In the genomic region with DNA sequence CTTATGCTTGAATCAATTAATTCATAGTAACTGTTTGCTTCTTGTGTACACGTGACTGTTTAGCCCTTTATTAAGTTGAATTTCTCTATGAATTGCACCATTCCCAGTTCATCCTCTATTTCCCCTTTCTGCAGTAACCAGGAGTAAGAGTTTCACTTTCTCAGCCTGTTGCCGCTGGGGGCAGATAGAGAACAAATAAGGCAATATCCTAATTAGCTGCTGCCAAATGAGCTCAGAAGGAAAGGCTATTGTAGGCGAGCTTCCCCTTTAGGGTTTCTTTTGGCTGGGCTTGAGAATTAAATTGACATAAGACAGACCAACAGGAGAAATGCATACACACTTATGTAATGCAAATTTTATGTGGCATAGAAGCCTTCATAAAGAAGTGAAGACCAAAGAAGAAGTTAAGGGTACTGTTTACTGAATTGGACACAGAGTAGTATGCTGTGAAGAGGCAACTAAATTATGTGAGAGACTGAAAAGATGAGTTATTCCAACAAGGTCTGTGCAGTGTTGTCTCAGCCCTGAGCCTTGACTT, we compare ENCODE assay signal across 26 cellular contexts.
DNase-seq lines count a peak whose midpoint lies in the region; ATAC-seq and TF ChIP-seq lines count a peak whose summit lies in the region.
"Had no signal": no experiment of that assay in that cellular context is flagged by ENCODE, and none has a peak within 500 bp of the region (broad histone marks: within the 10 kb centered on the region; RNA-seq: fewer than 3 reads in every experiment).

No MANE protein-coding gene starts in this region.

- H3K36me3 ChIP-seq in Loucy (ENCODE audit: insufficient read depth, low read length) (no peaks in the 10 kb centered on the region), SK-N-SH (replicated peaks in 1 of 2; ENCODE audit: control insufficient read depth in 1 of 2, insufficient read depth in 2 of 2, low read length in 1 of 2) (no peaks in the 10 kb centered on the region)
- H3K36me3 ChIP-seq: gastroesophageal sphincter, prostate gland, transverse colon had no signal

- no peak overlapping the region; the same call in 1 of the 2 replicates for H2AFZ ChIP-seq in Loucy (ENCODE audit: low read length)
- H2AFZ ChIP-seq in SK-N-SH (ENCODE audit: low read depth): no peak overlapping the region

- DNase-seq in ELR (ENCODE audit: low read depth) (peak; percentile 18), SKM-1 (lab: John Stamatoyannopoulos, UW; ENCODE audit: unreplicated experiment) (peak; percentile 48), left kidney (ENCODE audit: low read depth, low spot score) (peak; percentile 1), SK-N-SH (no peak)
- no peak for DNase-seq in activated naive CD4-positive, alpha-beta T cell treated with Interleukin-2 at 50 U/mL for 16 hours
- DNase-seq: activated CD4-positive, alpha-beta T cell treated with anti-CD3 and anti-CD28 coated beads for 4 hours; CD4-positive, alpha-beta T cell; cerebellar nuclear complex; DMS79; effector CD4-positive, alpha-beta T cell; GOT3; midbrain; NCI-H1105 treated with DMSO at 0.1 percent for 48 hours; NCI-H524 treated with DMSO at 0.1 percent for 48 hours; nephron progenitor cell; small intestine; stimulated activated CD4-positive, alpha-beta T cell treated with anti-CD3 and anti-CD28 coated beads, Interleukin-2, amount 100 ng/mL, for 48 hours; T-helper 9 cell; transverse colon had no signal

- TF ChIP-seq RAD21 in SK-N-SH (IDR thresholded peaks at IDR 0.05; ENCODE audit: low read length): no peak

- POLR2A ChIA-PET in SK-N-SH (lab: Yijun Ruan, JAX): no interaction called here

- H3K4me2 ChIP-seq in Loucy (ENCODE audit: low read depth, low read length, poor library complexity, severe bottlenecking): peak overlapping the region; percentile 37
- no peak overlapping the region for H3K4me2 ChIP-seq in SK-N-SH

- H3K27me3 ChIP-seq in Loucy (ENCODE audit: insufficient read depth, low read length, poor library complexity, severe bottlenecking) (no peaks in the 10 kb centered on the region), SK-N-SH (ENCODE audit: insufficient read depth) (no peaks in the 10 kb centered on the region)
- H3K27me3 ChIP-seq: transverse colon had no signal

- CTCF ChIA-PET in SK-N-SH (lab: Yijun Ruan, JAX): interaction anchor here (0.7 kb wide), 1 partner anchor 61 kb away, joined by 3 read pairs; no protein-coding TSS in a partner anchor

- no peak overlapping the region for H3K9ac ChIP-seq in Loucy (ENCODE audit: low read depth, low read length, poor library complexity, severe bottlenecking)
- no peak overlapping the region for H3K9ac ChIP-seq in SK-N-SH

- H3K9me2 ChIP-seq in Loucy (replicated peaks; ENCODE audit: low read depth, low read length) (no peaks in the 10 kb centered on the region), SK-N-SH (no peaks in the 10 kb centered on the region)

- H3F3A ChIP-seq in Loucy (ENCODE audit: low read depth): no peaks in the 10 kb centered on the region
- H3F3A ChIP-seq in SK-N-SH (replicated peaks; ENCODE audit: insufficient read depth): no peaks in the 10 kb centered on the region

- H3K79me2 ChIP-seq in Loucy (ENCODE audit: insufficient read depth, low read length) (no peaks in the 10 kb centered on the region), SK-N-SH (ENCODE audit: insufficient read depth) (no peaks in the 10 kb centered on the region)

- 0 out of 2 replicates have a peak, but pooled peaks have one; percentile 10 for TF ChIP-seq CTCF in Loucy (conservative IDR thresholded peaks at IDR 0.05; ENCODE audit: low read length)
- no peak for TF ChIP-seq CTCF in SK-N-SH (IDR thresholded peaks at IDR 0.05)

- ATAC-seq in HG03196 (IDR thresholded peaks at IDR 0.05; ENCODE audit: unreplicated experiment): no peak
- ATAC-seq: esophagus mucosa, gastroesophageal sphincter, K562 had no signal

- H4K20me1 ChIP-seq in Loucy (ENCODE audit: insufficient read depth, low read length, poor library complexity, severe bottlenecking) (no peaks in the 10 kb centered on the region), SK-N-SH (ENCODE audit: insufficient read depth) (no peaks in the 10 kb centered on the region)

- H3K4me3 ChIP-seq in Loucy (ENCODE audit: low read length, poor library complexity, severe bottlenecking): peak overlapping the region; percentile 20
- H3K4me3 ChIP-seq in SK-N-SH (ENCODE audit: low read depth in 2 of 2, low read length in 1 of 2): no peak overlapping the region
- H3K4me3 ChIP-seq: gastroesophageal sphincter, K562, prostate gland, SK-N-MC, transverse colon had no signal

- no peaks in the 10 kb centered on the region for H3K9me3 ChIP-seq in Loucy (ENCODE audit: insufficient read depth, low read depth, low read length)
- H3K9me3 ChIP-seq in SK-N-SH: no peaks in the 10 kb centered on the region; the same call in 1 of the 2 replicates
- H3K9me3 ChIP-seq: gastroesophageal sphincter, prostate gland, transverse colon had no signal

- WGBS in SK-N-SH (ENCODE audit: low lambda C conversion rate): 40% methylated on average over 3 of the region's 3 CpGs

- H3K27ac ChIP-seq in SK-N-SH (ENCODE audit: low read depth in 2 of 2, low read length in 1 of 2): no peak overlapping the region
- H3K27ac ChIP-seq: gastroesophageal sphincter, prostate gland, SK-N-MC, transverse colon had no signal

- H3K4me1 ChIP-seq in Loucy (ENCODE audit: insufficient read depth, low read length, poor library complexity, severe bottlenecking): no peaks in the 10 kb centered on the region
- no peaks in the 10 kb centered on the region for H3K4me1 ChIP-seq in SK-N-SH (ENCODE audit: control insufficient read depth in 1 of 2, insufficient read depth in 2 of 2, low read depth in 1 of 2, low read length in 1 of 2)
- H3K4me1 ChIP-seq: gastroesophageal sphincter, prostate gland, transverse colon had no signal

- no peak for TF ChIP-seq EP300 in SK-N-SH (IDR thresholded peaks at IDR 0.05; ENCODE audit: borderline replicate concordance in 1 of 2, low read depth in 1 of 2, low read length in 1 of 2)

TF ChIP-seq in SK-N-SH, 30 proteins besides CTCF, POLR2A, EP300 and RAD21:
- TF ChIP-seq FOXM1 (IDR thresholded peaks at IDR 0.05; ENCODE audit: low read depth) (no peak), NRF1 (IDR thresholded peaks at IDR 0.05; ENCODE audit: low read depth, low read length) (no peak), SMC3 (IDR thresholded peaks at IDR 0.05; ENCODE audit: low read depth, low read length) (no peak), MXI1 (IDR thresholded peaks at IDR 0.05; ENCODE audit: low read depth, low read length) (no peak), YY1 (IDR thresholded peaks at IDR 0.05; ENCODE audit: low read depth) (no peak), CHD2 (IDR thresholded peaks at IDR 0.05; ENCODE audit: low read length, partially characterized antibody) (no peak)
- TF ChIP-seq, protein P1, sequence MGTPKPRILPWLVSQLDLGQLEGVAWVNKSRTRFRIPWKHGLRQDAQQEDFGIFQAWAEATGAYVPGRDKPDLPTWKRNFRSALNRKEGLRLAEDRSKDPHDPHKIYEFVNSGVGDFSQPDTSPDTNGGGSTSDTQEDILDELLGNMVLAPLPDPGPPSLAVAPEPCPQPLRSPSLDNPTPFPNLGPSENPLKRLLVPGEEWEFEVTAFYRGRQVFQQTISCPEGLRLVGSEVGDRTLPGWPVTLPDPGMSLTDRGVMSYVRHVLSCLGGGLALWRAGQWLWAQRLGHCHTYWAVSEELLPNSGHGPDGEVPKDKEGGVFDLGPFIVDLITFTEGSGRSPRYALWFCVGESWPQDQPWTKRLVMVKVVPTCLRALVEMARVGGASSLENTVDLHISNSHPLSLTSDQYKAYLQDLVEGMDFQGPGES (IDR thresholded peaks at IDR 0.05; ENCODE audit: low read depth, low read length): no peak

Comparison
In these comparisons a context has a peak if more than half of its experiments do, and no peak if none do; other contexts are left out.
1. DNase-seq: peak in ELR (single experiment), SKM-1 (single experiment) and left kidney (single experiment); none in SK-N-SH (single experiment) and activated naive CD4-positive, alpha-beta T cell treated with Interleukin-2 at 50 U/mL for 16 hours (single experiment).